Comparison of ENCODE assay signal across 9 cellular contexts in the genomic region with DNA sequence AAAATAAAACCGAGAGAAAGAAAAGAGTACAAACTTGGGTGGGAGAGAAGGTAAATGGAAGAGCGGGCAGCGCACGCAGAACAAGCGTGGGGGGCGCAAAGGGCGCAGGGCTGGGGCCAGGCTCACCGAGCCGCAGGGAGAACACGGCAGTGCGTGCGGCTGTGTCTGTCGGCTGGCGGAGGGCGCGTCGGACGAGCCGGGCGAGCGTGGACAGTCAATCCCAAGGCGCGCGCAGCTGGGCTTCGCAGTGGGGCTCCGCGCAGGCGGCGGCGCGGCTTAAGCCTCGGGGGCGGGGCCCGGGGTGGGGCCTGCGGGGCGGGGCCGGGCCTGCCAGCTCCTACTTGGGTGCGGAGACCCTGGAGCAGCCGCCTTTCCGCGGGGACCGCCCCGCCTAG. TPM values are rescaled to one million over a fixed set of nuclear protein-coding genes. Genes with fewer than 3 reads are reported as not detected.
DNase-seq lines count a peak whose midpoint lies in the region; ATAC-seq and TF ChIP-seq lines count a peak whose summit lies in the region.
"Had no signal": no experiment of that assay in that cellular context is flagged by ENCODE, and none has a peak within 500 bp of the region (broad histone marks: within the 10 kb centered on the region; RNA-seq: fewer than 3 reads in every experiment).

A gene with protein sequence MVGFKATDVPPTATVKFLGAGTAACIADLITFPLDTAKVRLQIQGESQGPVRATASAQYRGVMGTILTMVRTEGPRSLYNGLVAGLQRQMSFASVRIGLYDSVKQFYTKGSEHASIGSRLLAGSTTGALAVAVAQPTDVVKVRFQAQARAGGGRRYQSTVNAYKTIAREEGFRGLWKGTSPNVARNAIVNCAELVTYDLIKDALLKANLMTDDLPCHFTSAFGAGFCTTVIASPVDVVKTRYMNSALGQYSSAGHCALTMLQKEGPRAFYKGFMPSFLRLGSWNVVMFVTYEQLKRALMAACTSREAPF (minus strand): TSS at position 249 of the 395 bp plus-strand sequence. CDS start 4,465 bp downstream, outside the sequence.

- H3K27me3 ChIP-seq in BE2C = no peaks in the 10 kb centered on the region

- POLR2A ChIA-PET in activated CD4-positive, alpha-beta memory T cell treated with anti-CD3 and anti-CD28 coated beads, Interleukin-2, amount 10 ng/mL, durations not matched to agents 7 days and 5 days (lab: Charles Lee) = interaction anchor here (0.7 to 12.3 kb wide), 16 partner anchors 13 to 510 kb away, joined by 3 to 264 read pairs (median 6); a partner anchor contains a TSS

- H3K4me1 ChIP-seq in BE2C = peaks cover 5% of the 10 kb centered on the region; the same call in 1 of the 2 replicates

- H3K36me3 ChIP-seq in BE2C = peaks cover 33% of the 10 kb centered on the region

- ATAC-seq in GM19328 (IDR thresholded peaks at IDR 0.05; ENCODE audit: unreplicated experiment) (peak; percentile 50), HG03457 (IDR thresholded peaks at IDR 0.05; ENCODE audit: unreplicated experiment) (peak; percentile 27), memory B cell (ENCODE audit: low read depth) (peak; percentile 46)

- H3K36me3 Mint-ChIP-seq in activated CD4-positive, alpha-beta memory T cell treated with anti-CD3 and anti-CD28 coated beads, Interleukin-2, amount 10 ng/mL, durations not matched to agents 7 days and 5 days (ENCODE audit: low read depth) = peaks cover 53% of the 10 kb centered on the region
- peaks cover 39% of the 10 kb centered on the region for H3K36me3 Mint-ChIP-seq in memory B cell

- no peaks in the 10 kb centered on the region for H3K9me3 ChIP-seq in BE2C

- no peaks in the 10 kb centered on the region for H3K27me3 Mint-ChIP-seq in activated CD4-positive, alpha-beta memory T cell treated with anti-CD3 and anti-CD28 coated beads, Interleukin-2, amount 10 ng/mL, durations not matched to agents 7 days and 5 days
- H3K27me3 Mint-ChIP-seq in memory B cell = no peaks in the 10 kb centered on the region

- TF ChIP-seq CTCF in BE2C (IDR thresholded peaks at IDR 0.05; ENCODE audit: low read depth, low read length) = no peak

- CTCF ChIA-PET in activated CD4-positive, alpha-beta memory T cell treated with anti-CD3 and anti-CD28 coated beads, Interleukin-2, amount 10 ng/mL, durations not matched to agents 7 days and 5 days (lab: Charles Lee) = interaction anchor here (0.9 to 2.7 kb wide), 5 partner anchors 9 to 26 kb away, joined by 3 to 10 read pairs (median 4); no protein-coding TSS in a partner anchor

- peak within 1 kb of the TSS; percentile 98 for H3K27ac Mint-ChIP-seq in activated CD4-positive, alpha-beta memory T cell treated with anti-CD3 and anti-CD28 coated beads, Interleukin-2, amount 10 ng/mL, durations not matched to agents 7 days and 5 days
- H3K27ac Mint-ChIP-seq in memory B cell = peak within 1 kb of the TSS; percentile 98

- peak within 1 kb of the TSS; percentile 90 for H3K4me3 ChIP-seq in BE2C (ENCODE audit: low read depth, low read length)

- peaks cover 53% of the 10 kb centered on the region for H3K4me1 Mint-ChIP-seq in activated CD4-positive, alpha-beta memory T cell treated with anti-CD3 and anti-CD28 coated beads, Interleukin-2, amount 10 ng/mL, durations not matched to agents 7 days and 5 days
- H3K4me1 Mint-ChIP-seq in memory B cell = peaks cover 34% of the 10 kb centered on the region

- DNase-seq in BE2C = peak; percentile 97
- peak; percentile 93 for DNase-seq in NCI-H82 (lab: John Stamatoyannopoulos, UW)
- peak; percentile 90 for DNase-seq in activated CD4-positive, alpha-beta memory T cell treated with anti-CD3 and anti-CD28 coated beads, Interleukin-2, amount 10 ng/mL, durations not matched to agents 7 days and 5 days
- peak; percentile 75 for DNase-seq in effector CD8-positive, alpha-beta T cell (lab: John Stamatoyannopoulos, UW)
- peak in 1 of 2 donors; percentile 77 for DNase-seq in memory B cell (ENCODE audit: low spot score in 2 of 2)
- peak; percentile 68 for DNase-seq in stimulated activated CD8-positive, alpha-beta memory T cell treated with anti-CD3 and anti-CD28 coated beads, Interleukin-12 subunit alpha, Interleukin-12 subunit beta, amount 100 ng/mL, for 1 hour (ENCODE audit: low read depth)

- no peaks in the 10 kb centered on the region for H3K9me3 Mint-ChIP-seq in activated CD4-positive, alpha-beta memory T cell treated with anti-CD3 and anti-CD28 coated beads, Interleukin-2, amount 10 ng/mL, durations not matched to agents 7 days and 5 days
- no peaks in the 10 kb centered on the region for H3K9me3 Mint-ChIP-seq in memory B cell

- H3K4me3 Mint-ChIP-seq in activated CD4-positive, alpha-beta memory T cell treated with anti-CD3 and anti-CD28 coated beads, Interleukin-2, amount 10 ng/mL, durations not matched to agents 7 days and 5 days = peak within 1 kb of the TSS; percentile 96
- peak within 1 kb of the TSS; percentile 99 for H3K4me3 Mint-ChIP-seq in memory B cell

RNA-seq across cellular contexts. Expression of the gene that starts here (rescaled TPM):
- 53.1 TPM for polyA plus RNA-seq in BE2C (2012; ENCODE audit: insufficient read depth, insufficient read length, low read depth)
- total RNA-seq in activated CD4-positive, alpha-beta memory T cell treated with anti-CD3 and anti-CD28 coated beads, Interleukin-2, amount 10 ng/mL, durations not matched to agents 7 days and 5 days = 100 to 1,000 TPM; 400 to 407 TPM
- total RNA-seq: HT1080 had no signal
